Comparison of ENCODE assay signal across 8 cellular contexts in genomic region chr20:5402903-5403531, GRCh38.
DNase-seq lines count a peak whose midpoint lies in the region; ATAC-seq lines count a peak whose summit lies in the region.

No MANE protein-coding gene starts in this region.

- H3K9me3 ChIP-seq in MG63: no peaks in the 10 kb centered on the region

- H3K36me3 Mint-ChIP-seq in activated naive CD8-positive, alpha-beta T cell treated with anti-CD3 and anti-CD28 coated beads, Interleukin-2, amount 50 U/mL, for 24 hours (ENCODE audit: low read depth): no peaks in the 10 kb centered on the region

- H3K4me3 Mint-ChIP-seq in activated naive CD8-positive, alpha-beta T cell treated with anti-CD3 and anti-CD28 coated beads, Interleukin-2, amount 50 U/mL, for 24 hours: no peak overlapping the region

- H3K27me3 Mint-ChIP-seq in activated naive CD8-positive, alpha-beta T cell treated with anti-CD3 and anti-CD28 coated beads, Interleukin-2, amount 50 U/mL, for 24 hours: peaks cover 13% of the 10 kb centered on the region

- no peaks in the 10 kb centered on the region for H3K27me3 ChIP-seq in MG63

- no peak overlapping the region for H3K4me3 ChIP-seq in MG63

- H3K4me1 Mint-ChIP-seq in activated naive CD8-positive, alpha-beta T cell treated with anti-CD3 and anti-CD28 coated beads, Interleukin-2, amount 50 U/mL, for 24 hours: peaks cover 6% of the 10 kb centered on the region

- DNase-seq in NCI-H2196 (lab: John Stamatoyannopoulos, UW; ENCODE audit: unreplicated experiment) (peak; percentile 31), NCI-H2196 treated with DMSO at 0.1 percent for 48 hours (lab: John Stamatoyannopoulos, UW; ENCODE audit: unreplicated experiment) (no peak), MG63 (peak; percentile 3), myocyte (ENCODE audit: low read depth) (peak; percentile 16), NCI-H1048 (lab: John Stamatoyannopoulos, UW) (no peak), NCI-H187 (lab: John Stamatoyannopoulos, UW) (no peak)
- peak; percentile 32 for DNase-seq in activated naive CD8-positive, alpha-beta T cell treated with anti-CD3 and anti-CD28 coated beads, Interleukin-2, amount 50 U/mL, for 24 hours

- H3K9me3 Mint-ChIP-seq in activated naive CD8-positive, alpha-beta T cell treated with anti-CD3 and anti-CD28 coated beads, Interleukin-2, amount 50 U/mL, for 24 hours: peaks cover 15% of the 10 kb centered on the region

- no peaks in the 10 kb centered on the region for H3K36me3 ChIP-seq in MG63

- H3K27ac Mint-ChIP-seq in activated naive CD8-positive, alpha-beta T cell treated with anti-CD3 and anti-CD28 coated beads, Interleukin-2, amount 50 U/mL, for 24 hours: no peak overlapping the region

- ATAC-seq in GM19455 (IDR thresholded peaks at IDR 0.05; ENCODE audit: unreplicated experiment): peak; percentile 82
- no peak for ATAC-seq in activated naive CD8-positive, alpha-beta T cell treated with anti-CD3 and anti-CD28 coated beads, Interleukin-2, amount 50 U/mL, for 24 hours

Comparison
In these comparisons a context has a peak if more than half of its experiments do, and no peak if none do; other contexts are left out.
1. DNase-seq: peak in NCI-H2196 (single experiment), MG63 (single experiment), activated naive CD8-positive, alpha-beta T cell treated with anti-CD3 and anti-CD28 coated beads, Interleukin-2, amount 50 U/mL, for 24 hours (single experiment) and myocyte (single experiment); none in NCI-H2196 treated with DMSO at 0.1 percent for 48 hours (single experiment), NCI-H1048 (single experiment) and NCI-H187 (0 of 2).